Comparison of ENCODE assay signal across 20 cellular contexts in the genomic region with DNA sequence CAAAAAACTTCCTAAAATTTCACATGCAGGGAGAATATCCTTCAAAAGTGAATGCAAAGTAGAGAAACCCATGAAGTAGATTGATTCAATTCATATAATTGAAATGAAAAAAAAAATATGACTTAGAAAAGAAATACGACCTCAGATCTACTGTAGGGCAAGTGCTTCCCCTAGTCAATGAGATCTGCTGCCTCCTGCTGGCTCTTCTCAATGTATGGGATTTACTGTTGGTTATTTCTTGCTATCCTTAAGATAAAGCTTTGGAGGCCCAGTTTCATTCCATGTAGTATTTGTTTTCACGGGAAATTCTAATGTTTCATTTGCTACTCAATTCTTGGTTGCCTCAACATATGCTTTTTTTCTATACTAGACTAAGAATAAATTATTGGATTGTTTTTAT. TPM values are rescaled to one million over a fixed set of nuclear protein-coding genes. Genes with fewer than 3 reads are reported as not detected.
DNase-seq lines count a peak whose midpoint lies in the region; ATAC-seq, FAIRE-seq and TF ChIP-seq lines count a peak whose summit lies in the region.
"Had no signal": no experiment of that assay in that cellular context is flagged by ENCODE, and none has a peak within 500 bp of the region (broad histone marks: within the 10 kb centered on the region; RNA-seq: fewer than 3 reads in every experiment).

No MANE protein-coding gene starts in this region.

- no peak overlapping the region for H3K27ac ChIP-seq in C4-2B
- H3K27ac ChIP-seq: coronary artery, esophagus muscularis mucosa, SJSA1, testis, WERI-Rb-1 had no signal

- peak; percentile 52 for TF ChIP-seq CTCF in C4-2B (conservative IDR thresholded peaks at IDR 0.05)
- TF ChIP-seq CTCF in GM12872 (IDR thresholded peaks at IDR 0.05; ENCODE audit: insufficient read depth, low read depth, low read length) = 0 out of 3 replicates have a peak, but pooled peaks have one; percentile 29
- TF ChIP-seq CTCF in NB4 (IDR thresholded peaks at IDR 0.05; ENCODE audit: low read depth, low read length) = no peak
- peak; percentile 47 for TF ChIP-seq CTCF in epithelial cell of proximal tubule (conservative IDR thresholded peaks at IDR 0.05; ENCODE audit: low read depth, low read length)

- H3K4me3 ChIP-seq in NB4 (ENCODE audit: low read depth, low read length) = no peak overlapping the region
- no peak overlapping the region for H3K4me3 ChIP-seq in epithelial cell of proximal tubule (ENCODE audit: low read depth, low read length)
- H3K4me3 ChIP-seq: coronary artery, esophagus muscularis mucosa, SJSA1, testis had no signal

- ATAC-seq in left colon = no peak
- ATAC-seq: natural killer cell, right cardiac atrium had no signal

- intact Hi-C loops in left colon (cut with DNase I, micrococcal nuclease) = no loop called here

- peak; percentile 17 for DNase-seq in NB4 (ENCODE audit: low read depth)
- no peak for DNase-seq in epithelial cell of proximal tubule (ENCODE audit: low read depth)
- no peak for DNase-seq in left colon
- no peak for DNase-seq in GF-D8 (lab: John Stamatoyannopoulos, UW)
- DNase-seq in GM12892 (ENCODE audit: insufficient read length) = no peak
- DNase-seq: activated gamma-delta T cell; aorta; CD4-positive, CD25-positive, alpha-beta regulatory T cell; hippocampal formation; natural killer cell; NCI-H187 treated with DMSO at 0.1 percent for 48 hours; NCI-H748 treated with DMSO at 0.1 percent for 48 hours; right cardiac atrium; testis; WERI-Rb-1 had no signal

- no peak for FAIRE-seq in GM12892 (lab: Jason Lieb, UNC)

- TF ChIP-seq POLR2A in NB4 (IDR thresholded peaks at IDR 0.05; ENCODE audit: extremely low read depth, insufficient read length) (no peak), GM12892 (IDR thresholded peaks at IDR 0.05; ENCODE audit: low read depth, low read length) (no peak)

RNA-seq across cellular contexts. Expression of a gene that starts 46.2 kb away (rescaled TPM):
- total RNA-seq in epithelial cell of proximal tubule = not detected in 2 replicates
- total RNA-seq in left colon = not detected
- polyA plus RNA-seq in GM12892 (2012; ENCODE audit: missing spikeins) = not detected
- total RNA-seq: aorta; CD4-positive, CD25-positive, alpha-beta regulatory T cell; esophagus muscularis mucosa; natural killer cell; right cardiac atrium; SJSA1 had no signal
- polyA plus RNA-seq: aorta, right cardiac atrium had no signal
